In genomic region chr1:156090138-156090821, GRCh38 we compare ENCODE assay signal across 14 cellular contexts. TPM values are rescaled to one million over a fixed set of nuclear protein-coding genes. Genes with fewer than 3 reads are reported as not detected.
DNase-seq lines count a peak whose midpoint lies in the region; ATAC-seq and TF ChIP-seq lines count a peak whose summit lies in the region.
"Had no signal": no experiment of that assay in that cellular context is flagged by ENCODE, and none has a peak within 500 bp of the region (broad histone marks: within the 10 kb centered on the region; RNA-seq: fewer than 3 reads in every experiment).

No MANE protein-coding gene starts in this region.

- peaks cover 15% of the 10 kb centered on the region for H3K4me1 Mint-ChIP-seq in stimulated activated naive CD8-positive, alpha-beta T cell treated with anti-CD3 and anti-CD28 coated beads, Interleukin-15, amount 100 ng/mL, for 72 hours

- H3K4me3 ChIP-seq in left lung: no peak overlapping the region
- H3K4me3 ChIP-seq in transverse colon: no peak overlapping the region
- H3K4me3 ChIP-seq: upper lobe of left lung had no signal

- H3K9me3 ChIP-seq in left lung (no peaks in the 10 kb centered on the region), transverse colon (no peaks in the 10 kb centered on the region)
- H3K9me3 ChIP-seq: BE2C, upper lobe of left lung had no signal

- H3K27ac Mint-ChIP-seq in stimulated activated naive CD8-positive, alpha-beta T cell treated with anti-CD3 and anti-CD28 coated beads, Interleukin-15, amount 100 ng/mL, for 72 hours: no peak overlapping the region
- H3K27ac Mint-ChIP-seq: activated naive CD4-positive, alpha-beta T cell treated with anti-CD3 and anti-CD28 coated beads, Interleukin-2, amount 50 U/mL, for 72 hours had no signal

- TF ChIP-seq CTCF in RWPE1 (conservative IDR thresholded peaks at IDR 0.05; ENCODE audit: low read depth) (no peak), left lung (IDR thresholded peaks at IDR 0.05) (no peak), transverse colon (IDR thresholded peaks at IDR 0.05) (no peak)

- peaks cover 0 to 21% of the 10 kb centered on the region in 2 donors for H3K27me3 ChIP-seq in left lung
- H3K27me3 ChIP-seq in transverse colon: no peaks in the 10 kb centered on the region
- H3K27me3 ChIP-seq: BE2C, upper lobe of left lung had no signal

- H3K9me3 Mint-ChIP-seq in stimulated activated naive CD8-positive, alpha-beta T cell treated with anti-CD3 and anti-CD28 coated beads, Interleukin-15, amount 100 ng/mL, for 72 hours: no peaks in the 10 kb centered on the region
- H3K9me3 Mint-ChIP-seq: activated naive CD4-positive, alpha-beta T cell treated with anti-CD3 and anti-CD28 coated beads, Interleukin-2, amount 50 U/mL, for 72 hours had no signal

- H3K4me1 ChIP-seq in left lung: peaks cover 3 to 15% of the 10 kb centered on the region in 2 donors
- H3K4me1 ChIP-seq in transverse colon: peaks cover 0 to 7% (median 1%) of the 10 kb centered on the region in 4 donors

- ATAC-seq in stimulated activated naive CD8-positive, alpha-beta T cell treated with anti-CD3 and anti-CD28 coated beads, Interleukin-15, Interleukin-2, amounts not matched to agents 100 U/mL and 50 U/mL, for 24 hours: peak; percentile 33
- ATAC-seq in stimulated activated naive CD8-positive, alpha-beta T cell treated with anti-CD3 and anti-CD28 coated beads, Interleukin-15, amount 100 ng/mL, for 72 hours: no peak
- ATAC-seq in left lung (peak; percentile 46), HG03025 (IDR thresholded peaks at IDR 0.05; ENCODE audit: low FRiP score, unreplicated experiment) (no peak), GM19351 (IDR thresholded peaks at IDR 0.05; ENCODE audit: unreplicated experiment) (no peak), GM18873 (IDR thresholded peaks at IDR 0.05; ENCODE audit: low FRiP score, unreplicated experiment) (no peak)

- peaks cover 63% of the 10 kb centered on the region for H3K27me3 Mint-ChIP-seq in stimulated activated naive CD8-positive, alpha-beta T cell treated with anti-CD3 and anti-CD28 coated beads, Interleukin-15, amount 100 ng/mL, for 72 hours

- no peak for TF ChIP-seq POLR2A in transverse colon (IDR thresholded peaks at IDR 0.05)

- POLR2A ChIA-PET in RWPE1 (lab: Yijun Ruan, JAX; ENCODE audit: low non-redundant PET): no interaction called here

- intact Hi-C loops in left lung (cut with DNase I): loop anchor here in 1 of 2 donors (5.0 kb wide), 1 partner anchor 132 kb away; no protein-coding TSS in a partner anchor
- intact Hi-C loops in transverse colon (cut with DNase I; ENCODE audit: low total_unique reads): loop anchor here (2.0 kb wide), 1 partner anchor 135 kb away; no protein-coding TSS in a partner anchor

- 5 to 33% methylated on average over 3 to 5 of the region's 5 CpGs for WGBS in transverse colon (ENCODE audit: low coverage in 1 of 2), 2 donors

- no peak overlapping the region for H3K4me3 Mint-ChIP-seq in stimulated activated naive CD8-positive, alpha-beta T cell treated with anti-CD3 and anti-CD28 coated beads, Interleukin-15, amount 100 ng/mL, for 72 hours

- H3K27ac ChIP-seq in RWPE1 (peak overlapping the region; percentile 52), left lung (peak overlapping the region; percentile 45 to 48), transverse colon (no peak overlapping the region)

- H3K36me3 ChIP-seq in left lung (no peaks in the 10 kb centered on the region), transverse colon (no peaks in the 10 kb centered on the region)
- H3K36me3 ChIP-seq: upper lobe of left lung had no signal

- CTCF ChIA-PET in RWPE1 (lab: Yijun Ruan, JAX): interaction anchor here (0.7 to 3.0 kb wide), 6 partner anchors 39 to 135 kb away, joined by 3 to 32 read pairs (median 4); no protein-coding TSS in a partner anchor

- no peak for TF ChIP-seq EP300 in transverse colon (IDR thresholded peaks at IDR 0.05; ENCODE audit: low read depth)

- in situ Hi-C loops in transverse colon (cut with MboI; ENCODE audit: low pct_ligation_motif_present in 1 of 4, low pct_unique_long_range_greater_than_20kb in 1 of 4, low sequenced_read_pairs in 3 of 4): loop anchor here (5.0 to 25.0 kb wide), 4 partner anchors 42 to 137 kb away; partner anchors contain the start of gene PMF1 (in 1 of the 4)

- no peak for DNase-seq in stimulated activated naive CD8-positive, alpha-beta T cell treated with anti-CD3 and anti-CD28 coated beads, Interleukin-15, Interleukin-2, amounts not matched to agents 100 U/mL and 50 U/mL, for 24 hours
- DNase-seq in stimulated activated naive CD8-positive, alpha-beta T cell treated with anti-CD3 and anti-CD28 coated beads, Interleukin-15, amount 100 ng/mL, for 72 hours: no peak
- no peak for DNase-seq in RWPE1 (ENCODE audit: low spot score)
- DNase-seq in left lung: no peak
- DNase-seq in transverse colon: no peak
- DNase-seq: GOT3 had no signal

RNA-seq across cellular contexts. Expression of gene MEX3A, which starts 8.0 kb away (rescaled TPM):
- 1 to 10 TPM in 1 of 2 donors, under 1 TPM in 1; 0.86 to 3.6 TPM for total RNA-seq in left lung
- under 1 TPM in 3 of 4 donors, not detected in 1; 0.14 to 0.60 (median 0.48) TPM for total RNA-seq in transverse colon

RNA-seq across cellular contexts. Expression of gene LMNA, which starts 24.2 kb away (rescaled TPM):
- 100 to 1,000 TPM; 425 to 437 TPM for total RNA-seq in left lung
- total RNA-seq in transverse colon: 100 to 1,000 TPM; 300 to 999 (median 324) TPM

RNA-seq across cellular contexts. Expression of gene RAB25, which starts 29.3 kb away (rescaled TPM):
- 100 to 1,000 TPM in 1 of 2 donors, 10 to 100 TPM in 1; 59.4 to 148 TPM for total RNA-seq in left lung
- 100 to 1,000 TPM; 140 to 213 (median 174) TPM for total RNA-seq in transverse colon
- total RNA-seq: dermis blood vessel endothelial cell, fibroblast of villous mesenchyme had no signal

RNA-seq across cellular contexts. Expression of gene LAMTOR2, which starts 35.7 kb away (rescaled TPM):
- total RNA-seq in left lung (10 to 100 TPM; 65.4 to 71.0 TPM), transverse colon (10 to 100 TPM; 20.9 to 70.9 (median 47.5) TPM)

RNA-seq across cellular contexts. Expression of gene UBQLN4, which starts 36.7 kb away (rescaled TPM):
- total RNA-seq in left lung: 10 to 100 TPM; 28.7 to 35.9 TPM
- 10 to 100 TPM in 3 of 4 donors, 1 to 10 TPM in 1; 7.9 to 21.3 (median 16.1) TPM for total RNA-seq in transverse colon

Comparison
In these comparisons a context has a peak if more than half of its experiments do, and no peak if none do; other contexts are left out.
1. ATAC-seq: peak in stimulated activated naive CD8-positive, alpha-beta T cell treated with anti-CD3 and anti-CD28 coated beads, Interleukin-15, Interleukin-2, amounts not matched to agents 100 U/mL and 50 U/mL, for 24 hours (single experiment) and left lung (single experiment); none in stimulated activated naive CD8-positive, alpha-beta T cell treated with anti-CD3 and anti-CD28 coated beads, Interleukin-15, amount 100 ng/mL, for 72 hours (single experiment), HG03025 (single experiment), GM19351 (single experiment) and GM18873 (single experiment).
2. H3K27ac ChIP-seq: peak in RWPE1 (single experiment) and left lung (2 of 2); none in transverse colon (0 of 4).